8 cellular contexts compared by ENCODE assay signal in the genomic region with DNA sequence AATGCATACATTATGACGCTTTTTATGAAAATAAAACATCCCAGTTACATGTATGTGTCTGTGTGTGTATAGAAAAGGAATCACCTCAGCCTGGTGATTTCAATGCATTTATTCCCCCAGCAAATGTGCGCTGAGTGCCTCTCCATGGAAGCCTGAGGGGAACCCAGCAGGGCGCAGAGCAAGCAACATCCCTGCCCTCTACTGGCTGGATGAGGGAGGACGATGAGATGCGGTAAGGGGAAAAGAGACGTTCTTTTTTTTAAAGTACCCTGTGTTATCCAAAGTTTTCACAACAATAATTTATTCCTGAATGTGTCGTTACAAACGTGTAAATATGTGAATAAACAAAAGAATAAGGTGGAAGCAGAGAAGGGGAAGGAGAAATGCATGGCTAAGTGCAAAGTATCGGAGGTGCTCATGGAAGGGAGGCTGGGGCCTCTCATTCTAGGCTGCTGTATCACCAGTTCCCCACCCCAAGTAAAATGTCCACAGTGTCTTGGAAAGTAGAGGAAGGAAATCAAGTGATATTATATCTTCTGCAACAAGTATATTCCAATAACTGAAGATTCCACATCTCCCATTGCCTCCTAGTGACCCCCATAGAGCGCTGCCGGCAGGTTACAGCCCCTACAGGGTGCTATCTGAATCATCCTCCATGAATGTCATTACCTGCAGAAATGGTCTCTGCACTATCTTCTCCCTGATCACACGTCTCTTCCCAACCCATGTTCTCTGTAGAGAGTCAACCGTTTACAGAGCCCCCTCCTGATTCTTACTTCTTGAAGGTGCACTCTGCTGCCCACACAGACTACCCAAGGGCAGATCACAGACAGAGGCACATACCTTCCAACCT. TPM values are rescaled to one million over a fixed set of nuclear protein-coding genes. Genes with fewer than 3 reads are reported as not detected.
DNase-seq lines count a peak whose midpoint lies in the region; ATAC-seq, FAIRE-seq and TF ChIP-seq lines count a peak whose summit lies in the region.

No MANE protein-coding gene starts in this region.

- intact Hi-C loops in heart left ventricle (cut with DNase I), result loop anchor here in 3 of 10 donors (10.0 kb wide), 3 partner anchors 227 to 683 kb away; partner anchors contain the start of genes ADRB2 (in 1 of the 3) and PCYOX1L (in 1 of the 3)

- FAIRE-seq in GM12891 (lab: Jason Lieb, UNC), result no peak

- H3K27ac ChIP-seq in heart left ventricle, result no peak overlapping the region

- no peaks in the 10 kb centered on the region for H3K9me3 ChIP-seq in heart left ventricle

- peaks cover 0 to 14% (median 8%) of the 10 kb centered on the region in 12 donors for H3K4me1 ChIP-seq in heart left ventricle

- H3K27me3 ChIP-seq in heart left ventricle, result no peaks in the 10 kb centered on the region

- H3K36me3 Mint-ChIP-seq in stimulated activated naive B cell treated with anti-CD40 and anti-IgM and Interleukin-4, amounts not matched to agents 10 μg/mL and 1 μg/mL and 100 μg/mL, for 72 hours, result no peaks in the 10 kb centered on the region

- no peak overlapping the region for H3K4me3 ChIP-seq in heart left ventricle

- H3K4me1 Mint-ChIP-seq in stimulated activated naive B cell treated with anti-CD40 and anti-IgM and Interleukin-4, amounts not matched to agents 10 μg/mL and 1 μg/mL and 100 μg/mL, for 72 hours, result no peaks in the 10 kb centered on the region

- H3K27me3 Mint-ChIP-seq in stimulated activated naive B cell treated with anti-CD40 and anti-IgM and Interleukin-4, amounts not matched to agents 10 μg/mL and 1 μg/mL and 100 μg/mL, for 72 hours, result peaks cover 0 to 8% of the 10 kb centered on the region in 2 donors

- peak; percentile 47 to 80 (median 63) for TF ChIP-seq CTCF in heart left ventricle (IDR thresholded peaks at IDR 0.05)

- no peak overlapping the region for H3K27ac Mint-ChIP-seq in stimulated activated naive B cell treated with anti-CD40 and anti-IgM and Interleukin-4, amounts not matched to agents 10 μg/mL and 1 μg/mL and 100 μg/mL, for 72 hours

- H3K4me3 Mint-ChIP-seq in stimulated activated naive B cell treated with anti-CD40 and anti-IgM and Interleukin-4, amounts not matched to agents 10 μg/mL and 1 μg/mL and 100 μg/mL, for 72 hours, result no peak overlapping the region

- DNase-seq in AG20443 (ENCODE audit: low spot score), result peak; percentile 79
- DNase-seq in GM12891 (ENCODE audit: insufficient read length, low spot score), result peak; percentile 31
- DNase-seq in UCSD-AML1 (lab: John Stamatoyannopoulos, UW; ENCODE audit: unreplicated experiment), result peak; percentile 24
- peak in 1 of 5 donors; percentile 42 for DNase-seq in heart left ventricle
- no peak for DNase-seq in stimulated activated naive B cell treated with anti-CD40 and anti-IgM and Interleukin-4, amounts not matched to agents 10 μg/mL and 1 μg/mL and 100 μg/mL, for 72 hours
- no peak for DNase-seq in pons (ENCODE audit: low spot score)

- ATAC-seq in HG03469 (IDR thresholded peaks at IDR 0.05; ENCODE audit: unreplicated experiment) (peak; percentile 83), heart left ventricle (peak in 3 of 4 donors; percentile 53 to 79 (median 68)), GM19452 (IDR thresholded peaks at IDR 0.05; ENCODE audit: unreplicated experiment) (no peak)
- peak; percentile 51 to 64 for ATAC-seq in stimulated activated naive B cell treated with anti-CD40 and anti-IgM and Interleukin-4, amounts not matched to agents 10 μg/mL and 1 μg/mL and 100 μg/mL, for 72 hours (replicated peaks)

- 44 to 53% (median 49%) methylated on average over 13 of the region's 13 CpGs for WGBS in heart left ventricle, 4 donors

- TF ChIP-seq POLR2A in GM12891 (IDR thresholded peaks at IDR 0.05; ENCODE audit: low read depth, low read length), result no peak
- TF ChIP-seq POLR2A in heart left ventricle (IDR thresholded peaks at IDR 0.05), result no peak

- no peaks in the 10 kb centered on the region for H3K36me3 ChIP-seq in heart left ventricle

- no peaks in the 10 kb centered on the region for H3K9me3 Mint-ChIP-seq in stimulated activated naive B cell treated with anti-CD40 and anti-IgM and Interleukin-4, amounts not matched to agents 10 μg/mL and 1 μg/mL and 100 μg/mL, for 72 hours

TF ChIP-seq in GM12891, 5 proteins besides CTCF, POLR2A, EP300 and RAD21:
- TF ChIP-seq SPI1 (IDR thresholded peaks at IDR 0.05; ENCODE audit: low read depth, low read length) (no peak), TAF1 (IDR thresholded peaks at IDR 0.05; ENCODE audit: low read depth, low read length) (no peak), POLR2AphosphoS5 (IDR thresholded peaks at IDR 0.05; ENCODE audit: low read depth, low read length) (no peak), POU2F2 (IDR thresholded peaks at IDR 0.05; ENCODE audit: low read depth, low read length) (no peak), PAX5 (IDR thresholded peaks at IDR 0.05; ENCODE audit: insufficient read depth, low read length, severe bottlenecking) (no peak)
TF ChIP-seq in GM12891: peak in this region for 0.

RNA-seq across cellular contexts. Expression of gene ABLIM3, which starts 13.0 kb away (rescaled TPM):
- polyA plus RNA-seq in GM12891 (2012; ENCODE audit: low read depth, missing spikeins), result not detected
- total RNA-seq in heart left ventricle, result 100 to 1,000 TPM in 4 of 9 donors, 10 to 100 TPM in 5; 70.0 to 175 (median 97.8) TPM
- 100 to 1,000 TPM in 1 of 2 donors, 10 to 100 TPM in 1; 43.2 to 103 TPM for polyA plus RNA-seq in heart left ventricle

Comparison
In these comparisons a context has a peak if more than half of its experiments do, and no peak if none do; other contexts are left out.
1. DNase-seq: peak in AG20443 (single experiment), GM12891 (single experiment) and UCSD-AML1 (single experiment); none in stimulated activated naive B cell treated with anti-CD40 and anti-IgM and Interleukin-4, amounts not matched to agents 10 μg/mL and 1 μg/mL and 100 μg/mL, for 72 hours (single experiment) and pons (single experiment).